18 cellular contexts compared by ENCODE assay signal in the genomic region with DNA sequence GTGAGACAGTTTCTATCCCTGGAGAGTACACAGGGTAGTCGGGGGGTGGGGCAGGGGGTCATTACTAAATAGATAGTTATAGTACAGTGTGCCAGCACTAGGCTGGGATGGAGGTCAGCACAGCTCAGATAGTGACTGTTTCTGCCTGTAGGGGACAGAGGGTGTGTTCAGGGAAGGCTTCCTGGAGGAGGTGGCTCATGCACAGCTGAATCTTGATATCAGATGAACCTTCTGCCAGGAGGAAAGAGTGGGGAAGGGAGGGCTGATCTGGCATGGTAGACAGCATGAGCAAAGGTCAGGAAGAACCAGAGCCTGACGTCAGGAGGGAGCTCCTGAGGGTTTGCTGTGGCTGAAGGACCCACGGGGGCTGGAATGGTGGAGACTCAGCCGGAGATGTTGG. TPM values are rescaled to one million over a fixed set of nuclear protein-coding genes. Genes with fewer than 3 reads are reported as not detected.
DNase-seq lines count a peak whose midpoint lies in the region; ATAC-seq and TF ChIP-seq lines count a peak whose summit lies in the region.
"Had no signal": no experiment of that assay in that cellular context is flagged by ENCODE, and none has a peak within 500 bp of the region (broad histone marks: within the 10 kb centered on the region; RNA-seq: fewer than 3 reads in every experiment).

No MANE protein-coding gene starts in this region.

- no peak for ATAC-seq in T-cell (replicated peaks in 1 of 4)
- no peak for ATAC-seq in effector memory CD8-positive, alpha-beta T cell (replicated peaks)
- ATAC-seq: PC-3 had no signal

- no peak for TF ChIP-seq CTCF in CD14-positive monocyte (IDR thresholded peaks at IDR 0.05)
- no peak for TF ChIP-seq CTCF in HFFc6 (IDR thresholded peaks at IDR 0.05)
- TF ChIP-seq CTCF in chondrocyte (IDR thresholded peaks at IDR 0.05), result no peak
- no peak for TF ChIP-seq CTCF in progenitor cell of endocrine pancreas (IDR thresholded peaks at IDR 0.05; ENCODE audit: unreplicated experiment)

- peak overlapping the region in 4 of 7 donors; percentile 24 to 59 (median 41) for H3K27ac Mint-ChIP-seq in CD14-positive monocyte
- H3K27ac Mint-ChIP-seq in HFFc6, result peak overlapping the region; percentile 19; the same call in 1 of the 2 replicates
- H3K27ac Mint-ChIP-seq in chondrocyte (ENCODE audit: unreplicated experiment), result no peak overlapping the region
- H3K27ac Mint-ChIP-seq in progenitor cell of endocrine pancreas, result peak overlapping the region; percentile 67
- H3K27ac Mint-ChIP-seq in T-cell, result no peak overlapping the region
- peak overlapping the region in 1 of 2 donors; percentile 50 for H3K27ac Mint-ChIP-seq in effector memory CD8-positive, alpha-beta T cell

- intact Hi-C loops in CD14-positive monocyte (cut with micrococcal nuclease), result loop anchor here in 1 of 2 donors (10.0 kb wide), 1 partner anchor 212 kb away; the partner anchor contains the start of gene RAP1GAP2

- H3K4me1 Mint-ChIP-seq in CD14-positive monocyte (peaks cover 35% of the 10 kb centered on the region), HFFc6 (ENCODE audit: low read depth) (peaks cover 28% of the 10 kb centered on the region), chondrocyte (ENCODE audit: low read depth) (peaks cover 21% of the 10 kb centered on the region), progenitor cell of endocrine pancreas (ENCODE audit: low read depth) (no peaks in the 10 kb centered on the region), T-cell (peaks cover 18 to 36% (median 24%) of the 10 kb centered on the region in 3 donors)
- peaks cover 3 to 13% of the 10 kb centered on the region in 2 donors for H3K4me1 Mint-ChIP-seq in effector memory CD8-positive, alpha-beta T cell (ENCODE audit: low read depth in 2 of 2)

- H3K4me3 Mint-ChIP-seq in CD14-positive monocyte (no peak overlapping the region), HFFc6 (no peak overlapping the region), chondrocyte (ENCODE audit: unreplicated experiment) (no peak overlapping the region), progenitor cell of endocrine pancreas (ENCODE audit: low read depth) (no peak overlapping the region), T-cell (no peak overlapping the region)
- H3K4me3 Mint-ChIP-seq in effector memory CD8-positive, alpha-beta T cell, result no peak overlapping the region
- H3K4me3 Mint-ChIP-seq: CD8-positive, alpha-beta memory T cell had no signal

- no peak for DNase-seq in CD14-positive monocyte (ENCODE audit: low spot score)
- DNase-seq in HFFc6, result no peak
- DNase-seq in chondrocyte (ENCODE audit: low spot score), result peak; percentile 60
- DNase-seq in progenitor cell of endocrine pancreas (ENCODE audit: low spot score, unreplicated experiment), result no peak
- DNase-seq in NCI-H2029 (lab: John Stamatoyannopoulos, UW), result no peak
- DNase-seq in T-cell, result no peak
- no peak for DNase-seq in effector memory CD8-positive, alpha-beta T cell
- DNase-seq: BE2C; CD8-positive, alpha-beta memory T cell; DMS 273 treated with DMSO at 0.1 percent for 48 hours; GOT3; NCI-H146; NCI-H2107; NCI-H69; PC-3 had no signal

- POLR2A ChIA-PET in T-cell (lab: Charles Lee), result no interaction called here

- CTCF ChIA-PET in T-cell (lab: Charles Lee), result no interaction called here

- H3K9me3 Mint-ChIP-seq in CD14-positive monocyte, result peaks cover 0 to 2% (median 0%) of the 10 kb centered on the region in 7 donors
- no peaks in the 10 kb centered on the region; the same call in 1 of the 2 replicates for H3K9me3 Mint-ChIP-seq in HFFc6
- H3K9me3 Mint-ChIP-seq in chondrocyte (ENCODE audit: low read depth), result no peaks in the 10 kb centered on the region
- H3K9me3 Mint-ChIP-seq in progenitor cell of endocrine pancreas (ENCODE audit: low read depth), result no peaks in the 10 kb centered on the region
- no peaks in the 10 kb centered on the region for H3K9me3 Mint-ChIP-seq in T-cell
- no peaks in the 10 kb centered on the region for H3K9me3 Mint-ChIP-seq in effector memory CD8-positive, alpha-beta T cell
- H3K9me3 Mint-ChIP-seq: CD8-positive, alpha-beta memory T cell; IgD-negative memory B cell had no signal

- peaks cover 0 to 2% (median 0%) of the 10 kb centered on the region in 3 donors for H3K27me3 Mint-ChIP-seq in CD14-positive monocyte (ENCODE audit: low read depth in 3 of 3)
- H3K27me3 Mint-ChIP-seq in HFFc6 (ENCODE audit: insufficient read depth), result peaks cover 1% of the 10 kb centered on the region
- H3K27me3 Mint-ChIP-seq in chondrocyte (ENCODE audit: low read depth), result no peaks in the 10 kb centered on the region
- H3K27me3 Mint-ChIP-seq in progenitor cell of endocrine pancreas, result no peaks in the 10 kb centered on the region
- H3K27me3 Mint-ChIP-seq in T-cell, result no peaks in the 10 kb centered on the region
- H3K27me3 Mint-ChIP-seq in effector memory CD8-positive, alpha-beta T cell, result no peaks in the 10 kb centered on the region
- H3K27me3 Mint-ChIP-seq: CD8-positive, alpha-beta memory T cell; IgD-negative memory B cell had no signal

- H3K36me3 Mint-ChIP-seq in CD14-positive monocyte (peaks cover 57 to 77% of the 10 kb centered on the region in 2 donors), HFFc6 (ENCODE audit: low read depth) (peaks cover 12% of the 10 kb centered on the region; the same call in 1 of the 2 replicates), chondrocyte (ENCODE audit: low read depth) (no peaks in the 10 kb centered on the region), progenitor cell of endocrine pancreas (ENCODE audit: insufficient read depth) (peaks cover 10% of the 10 kb centered on the region), T-cell (peaks cover 33% of the 10 kb centered on the region)
- peaks cover 78% of the 10 kb centered on the region for H3K36me3 Mint-ChIP-seq in effector memory CD8-positive, alpha-beta T cell (ENCODE audit: insufficient read depth)

RNA-seq across cellular contexts. Expression of gene OR1D5, which starts 56.6 kb away (rescaled TPM):
- polyA plus RNA-seq in CD14-positive monocyte, result not detected
- not detected for total RNA-seq in HFFc6 (2021; fragmentation: NEBNext Ultra II Directional; extraction: Animal tissue kit (Norgen Biotek cat#: 25700))
- total RNA-seq in chondrocyte (not detected in 3 replicates), progenitor cell of endocrine pancreas (not detected in 2 replicates), T-cell (not detected)
- total RNA-seq: CD8-positive, alpha-beta memory T cell; Daoy; PC-3; SK-MEL-5 had no signal
- polyA plus RNA-seq: IgD-negative memory B cell had no signal

Comparison
In these comparisons a context has a peak if more than half of its experiments do, and no peak if none do; other contexts are left out.
1. H3K27ac Mint-ChIP-seq: peak in CD14-positive monocyte (4 of 7), HFFc6 (single experiment) and progenitor cell of endocrine pancreas (single experiment); none in chondrocyte (single experiment) and T-cell (0 of 2).